ENCODE assay signal across 1 cellular context in the genomic region with DNA sequence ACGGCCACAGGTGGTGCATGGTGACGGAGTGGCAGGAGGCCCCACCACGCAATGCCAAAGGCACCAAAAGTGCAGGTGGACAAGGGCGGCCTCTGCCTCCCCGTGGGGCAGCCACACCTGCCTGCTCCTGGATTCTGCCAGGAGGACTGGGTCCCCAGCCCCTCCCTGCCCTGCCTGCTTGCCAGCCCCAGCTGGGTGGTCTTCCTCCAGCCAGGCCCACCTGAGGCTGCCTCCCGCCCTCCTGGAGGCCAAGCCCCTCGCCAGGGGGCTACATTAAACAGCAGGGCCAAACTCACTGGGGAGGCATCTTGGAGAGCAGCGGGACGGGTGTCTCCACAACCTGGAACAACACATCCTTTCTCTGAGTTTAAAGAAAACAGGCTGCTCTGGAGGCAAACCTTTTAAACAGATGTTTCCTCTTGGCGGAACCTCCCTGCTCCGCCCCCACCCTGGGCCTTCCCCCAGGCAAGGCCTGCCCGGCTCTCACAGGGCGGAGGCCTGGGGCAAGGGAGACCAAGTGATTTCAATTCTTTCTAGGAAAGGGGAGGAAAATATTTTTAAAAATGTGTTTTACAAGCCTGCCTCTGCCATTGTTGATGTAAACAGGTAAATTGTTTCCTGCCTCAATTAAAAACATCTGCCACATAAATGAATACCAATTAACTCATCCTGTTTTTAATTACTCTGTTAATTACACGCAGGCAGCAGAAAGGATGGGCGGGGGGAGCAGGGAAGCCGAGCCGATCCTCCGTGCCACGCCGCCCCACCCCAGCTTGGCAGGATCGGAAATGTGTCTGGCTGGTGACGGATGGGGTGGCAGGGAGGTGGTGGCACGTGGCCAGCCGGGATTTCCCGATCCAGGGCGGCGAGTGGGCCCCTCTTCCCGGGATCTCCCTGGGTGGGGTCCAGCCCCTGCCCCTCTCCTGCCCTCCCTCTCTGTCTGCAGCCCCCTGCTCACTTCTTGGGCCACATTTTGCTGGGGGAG.
A peak's percentile ranks its signal among the peaks of the same experiment; 100 is the strongest.
TF ChIP-seq lines count a peak whose summit lies in the region.

No MANE protein-coding gene starts in this region.

TF ChIP-seq in GM12878, 131 proteins besides CTCF, POLR2A, EP300 and RAD21 (continued from another document):
- TF ChIP-seq, protein P1, sequence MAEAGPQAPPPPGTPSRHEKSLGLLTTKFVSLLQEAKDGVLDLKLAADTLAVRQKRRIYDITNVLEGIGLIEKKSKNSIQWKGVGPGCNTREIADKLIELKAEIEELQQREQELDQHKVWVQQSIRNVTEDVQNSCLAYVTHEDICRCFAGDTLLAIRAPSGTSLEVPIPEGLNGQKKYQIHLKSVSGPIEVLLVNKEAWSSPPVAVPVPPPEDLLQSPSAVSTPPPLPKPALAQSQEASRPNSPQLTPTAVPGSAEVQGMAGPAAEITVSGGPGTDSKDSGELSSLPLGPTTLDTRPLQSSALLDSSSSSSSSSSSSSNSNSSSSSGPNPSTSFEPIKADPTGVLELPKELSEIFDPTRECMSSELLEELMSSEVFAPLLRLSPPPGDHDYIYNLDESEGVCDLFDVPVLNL (IDR thresholded peaks at IDR 0.05; ENCODE audit: low read depth, low read length), result no peak
- no peak for TF ChIP-seq CBFB (IDR thresholded peaks at IDR 0.05; ENCODE audit: low read depth)
- TF ChIP-seq BHLHE40 (IDR thresholded peaks at IDR 0.05; ENCODE audit: borderline replicate concordance in 1 of 2, low read depth in 2 of 2, low read length in 1 of 2), result peak in 1 of 2 experiments; percentile 20; a peak in 1 of 4 replicates
- 0 out of 2 replicates have a peak, but pooled peaks have one; percentile 11 for TF ChIP-seq TCF12 (IDR thresholded peaks at IDR 0.05; ENCODE audit: low read depth, low read length)
